In the genomic region with DNA sequence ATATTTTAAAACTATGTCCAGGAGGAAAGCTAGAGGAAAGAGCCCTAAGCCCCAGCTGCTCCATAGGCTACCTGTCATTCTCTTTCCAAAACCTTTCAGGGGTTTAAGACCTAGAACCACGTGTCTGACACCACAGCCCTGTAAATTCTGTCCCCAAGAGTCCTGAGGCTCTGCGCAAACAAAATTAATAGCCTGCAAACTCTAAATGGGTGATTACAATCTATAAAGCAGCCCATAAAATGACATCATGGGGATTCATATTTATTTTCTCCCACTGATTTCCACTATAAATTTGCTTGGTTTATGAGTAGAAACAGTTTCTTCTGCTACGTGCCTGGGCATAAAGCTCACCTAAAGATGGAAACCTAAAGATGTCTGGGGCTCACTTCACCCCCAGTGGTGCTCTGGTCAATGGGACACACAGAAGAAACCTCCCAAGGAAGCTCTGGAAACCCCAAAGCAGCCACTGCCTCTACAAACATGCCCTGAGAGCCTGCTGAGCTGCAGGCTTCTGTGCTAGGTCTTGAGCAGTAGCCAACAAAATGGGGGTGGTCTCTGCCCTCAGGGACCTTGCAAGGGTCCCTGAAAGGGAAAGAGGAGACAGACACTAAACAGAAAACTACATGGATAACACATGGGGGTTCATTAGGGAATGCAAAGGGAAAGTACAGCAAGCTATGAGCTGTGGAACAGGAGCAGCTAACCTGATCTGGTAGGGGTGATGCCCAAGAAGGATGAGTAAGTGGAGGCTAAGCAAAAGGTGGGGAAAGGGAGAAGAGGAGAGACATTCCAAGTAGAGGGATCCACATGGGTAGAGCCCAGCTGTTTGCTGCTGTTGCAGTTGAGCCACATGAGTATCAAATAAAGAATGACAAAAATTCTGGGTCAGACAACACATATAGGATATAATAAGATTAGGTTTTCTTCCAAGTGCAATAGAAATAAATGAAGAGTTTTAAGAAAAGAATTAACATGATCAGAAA, we compare ENCODE assay signal across 21 cellular contexts.
DNase-seq lines count a peak whose midpoint lies in the region; ATAC-seq, FAIRE-seq and TF ChIP-seq lines count a peak whose summit lies in the region.
"Had no signal": no experiment of that assay in that cellular context is flagged by ENCODE, and none has a peak within 500 bp of the region (broad histone marks: within the 10 kb centered on the region; RNA-seq: fewer than 3 reads in every experiment).

No MANE protein-coding gene starts in this region.

- no peaks in the 10 kb centered on the region for H3K27me3 ChIP-seq in MG63
- H3K27me3 ChIP-seq in uterus: no peaks in the 10 kb centered on the region
- H3K27me3 ChIP-seq: colonic mucosa had no signal

- DNase-seq in NCI-H748 (lab: John Stamatoyannopoulos, UW; ENCODE audit: unreplicated experiment): peak; percentile 30
- DNase-seq in NCI-H748 treated with DMSO at 0.1 percent for 48 hours (lab: John Stamatoyannopoulos, UW): no peak
- peak; percentile 47 for DNase-seq in MG63
- DNase-seq in fibroblast of gingiva (ENCODE audit: low read depth): peak; percentile 25
- no peak for DNase-seq in uterus
- DNase-seq in frontal cortex (ENCODE audit: low spot score in 2 of 2): no peak
- no peak for DNase-seq in GM19239 (ENCODE audit: insufficient read length, low spot score)
- DNase-seq: activated CD4-positive, alpha-beta T cell treated with anti-CD3 and anti-CD28 coated beads, Interleukin-2, amount 10 ng/mL, durations not matched to agents 7 days and 5 days; activated CD8-positive, alpha-beta memory T cell treated with anti-CD3 and anti-CD28 coated beads, Interleukin-2, amount 50 U/mL, for 4 hours; colonic mucosa; GDM1; hypothalamus; islet precursor cell; NCI-H526 treated with DMSO at 0.1 percent for 48 hours; retina; stimulated activated CD8-positive, alpha-beta memory T cell treated with anti-CD3 and anti-CD28 coated beads, Interleukin-4, amount 100 ng/mL, for 48 hours had no signal

- no peak overlapping the region for H3K4me3 ChIP-seq in MG63
- H3K4me3 ChIP-seq in uterus: no peak overlapping the region
- H3K4me3 ChIP-seq: colonic mucosa, GM23338 had no signal

- no peak for TF ChIP-seq CTCF in uterus (IDR thresholded peaks at IDR 0.05)

- ATAC-seq in HG03097 (IDR thresholded peaks at IDR 0.05; ENCODE audit: low FRiP score, unreplicated experiment): no peak
- ATAC-seq: GM23338 had no signal

- H3K9me3 ChIP-seq in MG63 (peaks cover 12% of the 10 kb centered on the region; the same call in 1 of the 2 replicates), uterus (no peaks in the 10 kb centered on the region)
- H3K9me3 ChIP-seq: colonic mucosa, neutrophil had no signal

- intact Hi-C loops in uterus (cut with DNase I; ENCODE audit: low total_unique reads): no loop called here

- H3K36me3 ChIP-seq in MG63: peaks cover 19% of the 10 kb centered on the region
- no peaks in the 10 kb centered on the region for H3K36me3 ChIP-seq in uterus
- H3K36me3 ChIP-seq: colonic mucosa, neutrophil had no signal

- peak overlapping the region; percentile 24 to 42 for H3K27ac ChIP-seq in uterus
- H3K27ac ChIP-seq: colonic mucosa, neutrophil had no signal

- peaks cover 0 to 3% of the 10 kb centered on the region in 2 donors for H3K4me1 ChIP-seq in uterus
- H3K4me1 ChIP-seq: colonic mucosa had no signal

- FAIRE-seq in frontal cortex (lab: Jason Lieb, UNC) (no peak), GM19239 (lab: Jason Lieb, UNC) (no peak)
- FAIRE-seq: A204.1, D721Med had no signal

- no peak for TF ChIP-seq POLR2A in uterus (IDR thresholded peaks at IDR 0.05)

Comparison
In these comparisons a context has a peak if more than half of its experiments do, and no peak if none do; other contexts are left out.
1. DNase-seq: peak in NCI-H748 (single experiment), MG63 (single experiment) and fibroblast of gingiva (single experiment); none in NCI-H748 treated with DMSO at 0.1 percent for 48 hours (single experiment), uterus (0 of 2), frontal cortex (0 of 2) and GM19239 (single experiment).